Comparison of ENCODE assay signal across 18 cellular contexts in the genomic region with DNA sequence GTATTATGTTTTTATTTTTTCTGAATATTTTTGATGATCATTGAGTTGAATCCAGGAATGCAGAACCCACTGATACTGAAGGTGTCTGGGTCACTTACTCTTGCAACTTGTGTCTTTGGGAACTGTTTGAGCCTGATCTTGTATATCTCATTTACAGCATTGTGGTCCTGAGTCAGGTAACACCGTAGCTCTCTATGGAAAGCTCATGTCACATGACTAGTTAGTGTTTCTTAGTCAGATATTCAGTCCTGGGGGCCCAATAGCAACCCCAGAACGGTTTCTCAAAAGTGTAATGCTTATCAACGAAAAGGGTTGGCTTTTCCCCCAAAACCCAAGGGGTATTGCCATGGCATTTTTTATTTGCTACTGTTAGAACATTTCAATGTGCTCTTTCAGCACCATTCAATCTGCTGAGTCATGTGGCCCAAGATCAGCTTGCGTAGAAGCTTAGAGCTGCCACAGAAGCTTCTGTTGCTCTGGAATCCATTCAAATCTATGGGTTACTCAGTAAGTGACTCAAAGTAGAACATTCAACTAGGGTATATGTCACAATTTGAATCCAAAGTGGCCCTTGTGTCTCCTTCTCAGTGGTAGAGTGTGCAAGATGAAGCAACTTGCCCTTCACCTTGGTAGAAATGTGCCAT. TPM values are rescaled to one million over a fixed set of nuclear protein-coding genes. Genes with fewer than 3 reads are reported as not detected.
DNase-seq lines count a peak whose midpoint lies in the region; ATAC-seq and TF ChIP-seq lines count a peak whose summit lies in the region.
"Had no signal": no experiment of that assay in that cellular context is flagged by ENCODE, and none has a peak within 500 bp of the region (broad histone marks: within the 10 kb centered on the region; RNA-seq: fewer than 3 reads in every experiment).

No MANE protein-coding gene starts in this region.

- no peak for ATAC-seq in GM21381 (IDR thresholded peaks at IDR 0.05; ENCODE audit: unreplicated experiment)
- ATAC-seq: left lobe of liver had no signal

- no peaks in the 10 kb centered on the region for H3K27me3 ChIP-seq in MG63
- H3K27me3 ChIP-seq: spleen had no signal

- H3K4me3 ChIP-seq in MG63, result no peak overlapping the region
- H3K4me3 ChIP-seq in epithelial cell of esophagus (ENCODE audit: low read length), result no peak overlapping the region
- H3K4me3 ChIP-seq: spleen had no signal

- H3K36me3 ChIP-seq in MG63, result no peaks in the 10 kb centered on the region
- H3K36me3 ChIP-seq: spleen had no signal

- DNase-seq in AG20443 (ENCODE audit: low spot score), result peak; percentile 71
- peak; percentile 10 for DNase-seq in MG63
- DNase-seq in epithelial cell of esophagus (ENCODE audit: low read depth), result peak; percentile 28
- DNase-seq in renal cortical epithelial cell (ENCODE audit: low read depth), result peak; percentile 79
- DNase-seq in NCI-H128 (lab: John Stamatoyannopoulos, UW; ENCODE audit: unreplicated experiment), result no peak
- no peak for DNase-seq in activated CD4-positive, alpha-beta T cell treated with anti-CD3 and anti-CD28 coated beads for 1 hour
- DNase-seq in SIG-M5 treated with dmso at 0.1 percent for 504 hours (lab: John Stamatoyannopoulos, UW; ENCODE audit: unreplicated experiment), result no peak
- DNase-seq: activated B cell treated with CpG ODN at 0.5 μM for 24 hours, aorta, DMS53, NCI-H1048, Right ventricle myocardium superior, spleen had no signal

- no peak for TF ChIP-seq CTCF in epithelial cell of esophagus (IDR thresholded peaks at IDR 0.05; ENCODE audit: insufficient read depth, low read depth, low read length, missing control alignments)

- H3K9me3 ChIP-seq in MG63, result no peaks in the 10 kb centered on the region
- H3K9me3 ChIP-seq: spleen had no signal

RNA-seq across cellular contexts. Expression of gene PTAR1, which starts 12.1 kb away (rescaled TPM):
- total RNA-seq in MG63 (2014; rRNA removed; shearing (Covaris generic); ENCODE audit: low replicate concordance), result 8.1 and 21.0 TPM in 2 replicates
- total RNA-seq in renal cortical epithelial cell, result 62.5 and 94.2 TPM in 2 replicates

RNA-seq across cellular contexts. Expression of gene CFAP95, which starts 48.7 kb away (rescaled TPM):
- not detected in 2 replicates for total RNA-seq in MG63 (2014; rRNA removed; shearing (Covaris generic); ENCODE audit: low replicate concordance)
- 0.60 TPM in 1 of 2 replicates, not detected in the other for total RNA-seq in renal cortical epithelial cell
- total RNA-seq: activated B cell treated with CpG ODN at 0.5 μM for 24 hours, aorta, dermis microvascular lymphatic vessel endothelial cell, fibroblast of villous mesenchyme, H4, left lobe of liver, Right ventricle myocardium superior, spleen had no signal

Comparison
In these comparisons a context has a peak if more than half of its experiments do, and no peak if none do; other contexts are left out.
1. DNase-seq: peak in AG20443 (single experiment), MG63 (single experiment), epithelial cell of esophagus (single experiment) and renal cortical epithelial cell (single experiment); none in NCI-H128 (single experiment), activated CD4-positive, alpha-beta T cell treated with anti-CD3 and anti-CD28 coated beads for 1 hour (single experiment) and SIG-M5 treated with dmso at 0.1 percent for 504 hours (single experiment).